Comparison of ENCODE assay signal across 1 cellular context in genomic region chr4:95363579-95363965, GRCh38.
TF ChIP-seq lines count a peak whose summit lies in the region.

No MANE protein-coding gene starts in this region.

TF ChIP-seq in K562, 482 proteins besides CTCF, POLR2A, EP300 and RAD21 (continued from another document):
- no peak for TF ChIP-seq TEAD1 (CRISPR knock-in tag; IDR thresholded peaks at IDR 0.05)
- TF ChIP-seq, protein P1, sequence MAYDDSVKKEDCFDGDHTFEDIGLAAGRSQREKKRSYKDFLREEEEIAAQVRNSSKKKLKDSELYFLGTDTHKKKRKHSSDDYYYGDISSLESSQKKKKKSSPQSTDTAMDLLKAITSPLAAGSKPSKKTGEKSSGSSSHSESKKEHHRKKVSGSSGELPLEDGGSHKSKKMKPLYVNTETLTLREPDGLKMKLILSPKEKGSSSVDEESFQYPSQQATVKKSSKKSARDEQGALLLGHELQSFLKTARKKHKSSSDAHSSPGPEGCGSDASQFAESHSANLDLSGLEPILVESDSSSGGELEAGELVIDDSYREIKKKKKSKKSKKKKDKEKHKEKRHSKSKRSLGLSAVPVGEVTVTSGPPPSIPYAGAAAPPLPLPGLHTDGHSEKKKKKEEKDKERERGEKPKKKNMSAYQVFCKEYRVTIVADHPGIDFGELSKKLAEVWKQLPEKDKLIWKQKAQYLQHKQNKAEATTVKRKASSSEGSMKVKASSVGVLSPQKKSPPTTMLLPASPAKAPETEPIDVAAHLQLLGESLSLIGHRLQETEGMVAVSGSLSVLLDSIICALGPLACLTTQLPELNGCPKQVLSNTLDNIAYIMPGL (CRISPR knock-in tag; IDR thresholded peaks at IDR 0.05), result no peak
- no peak for TF ChIP-seq ZNF311 (CRISPR knock-in tag; IDR thresholded peaks at IDR 0.05)
- TF ChIP-seq, protein P2, sequence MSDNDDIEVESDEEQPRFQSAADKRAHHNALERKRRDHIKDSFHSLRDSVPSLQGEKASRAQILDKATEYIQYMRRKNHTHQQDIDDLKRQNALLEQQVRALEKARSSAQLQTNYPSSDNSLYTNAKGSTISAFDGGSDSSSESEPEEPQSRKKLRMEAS (CRISPR knock-in tag; IDR thresholded peaks at IDR 0.05), result no peak
- no peak for TF ChIP-seq BRD4 (IDR thresholded peaks at IDR 0.05)
- TF ChIP-seq ZNF507 (tag; conservative IDR thresholded peaks at IDR 0.05), result no peak
- no peak for TF ChIP-seq ZNF79 (CRISPR knock-in tag; IDR thresholded peaks at IDR 0.05; ENCODE audit: low read depth)
